29 cellular contexts compared by ENCODE assay signal in the genomic region with DNA sequence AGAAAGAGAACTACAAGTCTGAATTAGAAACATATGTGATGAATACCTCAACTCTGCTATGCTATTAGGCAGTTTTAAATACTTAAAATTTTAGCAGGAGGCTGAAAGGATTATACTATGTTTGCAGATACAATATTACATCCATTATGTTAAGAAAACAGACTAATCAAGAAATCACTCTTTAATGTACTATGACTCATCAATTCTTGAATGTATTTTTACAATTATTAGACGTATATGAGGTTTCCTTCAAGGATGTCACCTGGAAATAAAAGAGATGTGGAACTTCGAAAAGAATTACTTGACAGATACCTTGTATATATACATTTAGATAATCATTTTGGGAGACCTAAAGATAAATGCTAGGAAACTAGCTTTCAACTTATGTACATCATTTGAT.
"Had no signal": no experiment of that assay in that cellular context is flagged by ENCODE, and none has a peak within 500 bp of the region (broad histone marks: within the 10 kb centered on the region; RNA-seq: fewer than 3 reads in every experiment).

No MANE protein-coding gene starts in this region.

- H3K9me3 ChIP-seq: neutrophil, psoas muscle, thoracic aorta, thyroid gland, tibial nerve, upper lobe of left lung, vagina had no signal

- H3K27me3 Mint-ChIP-seq: naive thymus-derived CD8-positive, alpha-beta T cell; natural killer cell treated with Interleukin-12 subunit alpha and Interleukin-12 subunit beta and Interleukin-15 and Interleukin-18, amount 100 ng/mL, for 72 hours; progenitor cell of endocrine pancreas; stimulated activated naive B cell treated with anti-CD40 and anti-IgM and Interleukin-4, amounts not matched to agents 10 μg/mL and 1 μg/mL and 100 μg/mL, for 72 hours; stimulated activated naive CD8-positive, alpha-beta T cell treated with anti-CD3 and anti-CD28 coated beads, Interleukin-15, Interleukin-2, amounts not matched to agents 100 ng/mL and 50 ng/mL, for 24 hours had no signal

- DNase-seq: naive thymus-derived CD8-positive, alpha-beta T cell; nephron progenitor cell; nucleus accumbens; posterior cingulate gyrus; psoas muscle; right cardiac atrium; stimulated activated CD4-positive, alpha-beta T cell treated with anti-CD3 and anti-CD28 coated beads, Interleukin-15, amount 100 ng/mL, for 24 hours; stimulated activated CD4-positive, alpha-beta T cell treated with anti-CD3 and anti-CD28 coated beads, Interleukin-2, amount 100 ng/mL, for 24 hours; stimulated activated CD4-positive, alpha-beta T cell treated with anti-CD3 and anti-CD28 coated beads, Interleukin-2, amount 100 ng/mL, for 48 hours; stimulated activated CD4-positive, alpha-beta T cell treated with anti-CD3 and anti-CD28 coated beads, Interleukin-4, amount 100 ng/mL, for 24 hours; stimulated activated naive B cell treated with anti-CD40 and anti-IgM and Interleukin-4, amounts not matched to agents 10 μg/mL and 1 μg/mL and 100 μg/mL, for 72 hours; stimulated activated naive CD4-positive, alpha-beta T cell treated with Interleukin-2 at 50 U/mL for 16 hours; stomach; thyroid gland; trophoblast cell; upper lobe of left lung had no signal

- H3K4me3 Mint-ChIP-seq: naive thymus-derived CD8-positive, alpha-beta T cell; natural killer cell treated with Interleukin-12 subunit alpha and Interleukin-12 subunit beta and Interleukin-15 and Interleukin-18, amount 100 ng/mL, for 72 hours; nephron progenitor cell; neural crest cell; stimulated activated effector memory CD8-positive, alpha-beta T cell treated with anti-CD3 and anti-CD28 coated beads, Interleukin-12 subunit alpha, Interleukin-12 subunit beta, amount 100 ng/mL, for 72 hours; stimulated activated naive B cell treated with anti-CD40 and anti-IgM and Interleukin-4, amounts not matched to agents 10 μg/mL and 1 μg/mL and 100 μg/mL, for 72 hours; stimulated activated naive CD8-positive, alpha-beta T cell treated with anti-CD3 and anti-CD28 coated beads, Interleukin-15, Interleukin-2, amounts not matched to agents 100 ng/mL and 50 ng/mL, for 24 hours had no signal

- H3K79me2 ChIP-seq: parathyroid adenoma had no signal

- H3K4me1 ChIP-seq: parathyroid adenoma, psoas muscle, stomach, thyroid gland, tibial nerve, upper lobe of left lung, vagina had no signal

- H3K27me3 ChIP-seq: neutrophil, stomach, thyroid gland, tibial nerve, upper lobe of left lung, vagina had no signal

- H3K4me1 Mint-ChIP-seq: naive thymus-derived CD8-positive, alpha-beta T cell; nephron progenitor cell; neural crest cell; stimulated activated effector memory CD8-positive, alpha-beta T cell treated with anti-CD3 and anti-CD28 coated beads, Interleukin-12 subunit alpha, Interleukin-12 subunit beta, amount 100 ng/mL, for 72 hours; stimulated activated naive B cell treated with anti-CD40 and anti-IgM and Interleukin-4, amounts not matched to agents 10 μg/mL and 1 μg/mL and 100 μg/mL, for 72 hours had no signal

- H3K27ac Mint-ChIP-seq: naive thymus-derived CD8-positive, alpha-beta T cell; natural killer cell treated with Interleukin-12 subunit alpha and Interleukin-12 subunit beta and Interleukin-15 and Interleukin-18, amount 100 ng/mL, for 72 hours; nephron progenitor cell; progenitor cell of endocrine pancreas; stimulated activated effector memory CD8-positive, alpha-beta T cell treated with anti-CD3 and anti-CD28 coated beads, Interleukin-12 subunit alpha, Interleukin-12 subunit beta, amount 100 ng/mL, for 72 hours; stimulated activated naive B cell treated with anti-CD40 and anti-IgM and Interleukin-4, amounts not matched to agents 10 μg/mL and 1 μg/mL and 100 μg/mL, for 72 hours; stimulated activated naive CD8-positive, alpha-beta T cell treated with anti-CD3 and anti-CD28 coated beads, Interleukin-15, Interleukin-2, amounts not matched to agents 100 ng/mL and 50 ng/mL, for 24 hours had no signal

- ATAC-seq: naive thymus-derived CD8-positive, alpha-beta T cell; natural killer cell treated with Interleukin-12 subunit alpha and Interleukin-12 subunit beta and Interleukin-15 and Interleukin-18, amount 100 ng/mL, for 72 hours; psoas muscle; right cardiac atrium; sciatic nerve; stimulated activated effector memory CD8-positive, alpha-beta T cell treated with anti-CD3 and anti-CD28 coated beads, Interleukin-12 subunit alpha, Interleukin-12 subunit beta, amount 100 ng/mL, for 72 hours; stimulated activated naive B cell treated with anti-CD40 and anti-IgM and Interleukin-4, amounts not matched to agents 10 μg/mL and 1 μg/mL and 100 μg/mL, for 72 hours had no signal

- FAIRE-seq: urothelium cell line had no signal

- H2AFZ ChIP-seq: parathyroid adenoma had no signal

- H3K9me3 Mint-ChIP-seq: nephron progenitor cell had no signal

- H3K27ac ChIP-seq: neutrophil, parathyroid adenoma, psoas muscle, skin epidermis, stomach, thoracic aorta, thyroid gland, tibial nerve, upper lobe of left lung, vagina had no signal

- H3K36me3 ChIP-seq: neutrophil, stomach, thoracic aorta, thyroid gland, tibial nerve, upper lobe of left lung, vagina had no signal

- H3K4me3 ChIP-seq: psoas muscle, skin epidermis, stomach, thoracic aorta, thyroid gland, tibial nerve, upper lobe of left lung, vagina had no signal

- H3K9ac ChIP-seq: parathyroid adenoma had no signal

- H3K36me3 Mint-ChIP-seq: naive thymus-derived CD8-positive, alpha-beta T cell; natural killer cell treated with Interleukin-12 subunit alpha and Interleukin-12 subunit beta and Interleukin-15 and Interleukin-18, amount 100 ng/mL, for 72 hours; stimulated activated effector memory CD8-positive, alpha-beta T cell treated with anti-CD3 and anti-CD28 coated beads, Interleukin-12 subunit alpha, Interleukin-12 subunit beta, amount 100 ng/mL, for 72 hours; stimulated activated naive B cell treated with anti-CD40 and anti-IgM and Interleukin-4, amounts not matched to agents 10 μg/mL and 1 μg/mL and 100 μg/mL, for 72 hours had no signal
